8 cellular contexts compared by ENCODE assay signal in the genomic region with DNA sequence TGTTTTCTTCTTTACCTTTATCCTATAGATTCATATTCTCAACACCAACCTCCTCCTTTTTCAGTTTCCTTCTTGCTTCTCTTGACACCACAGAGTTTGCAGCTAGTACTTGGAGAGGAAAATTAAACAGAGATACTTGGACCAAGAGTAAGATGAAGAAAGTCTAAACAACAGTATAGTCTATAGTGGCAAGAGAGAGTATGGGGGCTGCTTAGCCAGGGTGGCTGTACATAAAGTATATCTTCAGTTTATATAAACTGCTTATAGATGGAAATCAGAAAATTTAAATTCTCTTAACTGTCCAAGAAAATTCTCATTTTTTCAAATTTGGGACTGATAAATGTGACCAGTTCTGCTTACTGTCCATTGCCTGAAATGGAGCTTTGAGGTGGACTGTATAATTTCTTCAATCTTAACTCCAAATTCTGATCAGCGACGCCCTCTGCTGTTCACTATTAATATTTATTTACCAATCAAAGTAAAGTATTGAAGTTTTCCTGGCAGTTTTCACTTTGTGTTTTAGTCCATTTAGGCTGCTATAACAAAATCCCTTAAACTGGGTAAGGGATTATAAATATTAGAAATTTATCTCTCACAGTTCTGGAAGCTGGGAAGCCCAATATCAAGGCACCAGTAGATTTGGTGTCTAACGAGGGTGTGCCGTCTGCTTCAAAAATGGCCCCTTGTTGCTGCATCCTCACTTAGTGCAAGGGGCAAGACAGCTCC. TPM values are rescaled to one million over a fixed set of nuclear protein-coding genes. Genes with fewer than 3 reads are reported as not detected.
DNase-seq lines count a peak whose midpoint lies in the region; ATAC-seq and TF ChIP-seq lines count a peak whose summit lies in the region.

No MANE protein-coding gene starts in this region.

- POLR2A ChIA-PET in activated naive CD8-positive, alpha-beta T cell treated with anti-CD3 and anti-CD28 coated beads, Interleukin-2, amount 10 ng/mL, durations not matched to agents 7 days and 5 days (lab: Charles Lee), result no interaction called here

- no peak for DNase-seq in activated naive CD8-positive, alpha-beta T cell treated with anti-CD3 and anti-CD28 coated beads, Interleukin-2, amount 10 ng/mL, durations not matched to agents 7 days and 5 days
- no peak for DNase-seq in activated naive CD8-positive, alpha-beta T cell treated with anti-CD3 and anti-CD28 coated beads for 36 hours
- peak; percentile 16 for DNase-seq in activated CD4-positive, alpha-beta T cell treated with anti-CD3 and anti-CD28 coated beads for 48 hours
- DNase-seq in glomerular visceral epithelial cell (ENCODE audit: extremely low spot score), result peak; percentile 42
- DNase-seq in spleen, result no peak
- no peak for DNase-seq in activated naive CD8-positive, alpha-beta T cell treated with anti-CD3 and anti-CD28 coated beads, Interleukin-2, amount 50 U/mL, for 24 hours

- H3K4me1 Mint-ChIP-seq in activated naive CD8-positive, alpha-beta T cell treated with anti-CD3 and anti-CD28 coated beads, Interleukin-2, amount 10 ng/mL, durations not matched to agents 7 days and 5 days, result peaks cover 1% of the 10 kb centered on the region
- no peaks in the 10 kb centered on the region for H3K4me1 Mint-ChIP-seq in activated naive CD8-positive, alpha-beta T cell treated with anti-CD3 and anti-CD28 coated beads for 36 hours
- no peaks in the 10 kb centered on the region for H3K4me1 Mint-ChIP-seq in activated naive CD8-positive, alpha-beta T cell treated with anti-CD3 and anti-CD28 coated beads, Interleukin-2, amount 50 U/mL, for 24 hours

- H3K27me3 Mint-ChIP-seq in activated naive CD8-positive, alpha-beta T cell treated with anti-CD3 and anti-CD28 coated beads, Interleukin-2, amount 10 ng/mL, durations not matched to agents 7 days and 5 days, result no peaks in the 10 kb centered on the region
- H3K27me3 Mint-ChIP-seq in activated naive CD8-positive, alpha-beta T cell treated with anti-CD3 and anti-CD28 coated beads for 36 hours, result no peaks in the 10 kb centered on the region
- H3K27me3 Mint-ChIP-seq in activated naive CD8-positive, alpha-beta T cell treated with anti-CD3 and anti-CD28 coated beads, Interleukin-2, amount 50 U/mL, for 24 hours, result no peaks in the 10 kb centered on the region

- no peaks in the 10 kb centered on the region for H3K9me3 ChIP-seq in Loucy (ENCODE audit: insufficient read depth, low read depth, low read length)
- H3K9me3 ChIP-seq in spleen, result no peaks in the 10 kb centered on the region

- intact Hi-C loops in spleen (cut with DNase I; ENCODE audit: low total_unique reads), result loop anchor here (5.0 kb wide), 1 partner anchor 262 kb away; no protein-coding TSS in a partner anchor

- H3K9me3 Mint-ChIP-seq in activated naive CD8-positive, alpha-beta T cell treated with anti-CD3 and anti-CD28 coated beads, Interleukin-2, amount 10 ng/mL, durations not matched to agents 7 days and 5 days, result no peaks in the 10 kb centered on the region
- no peaks in the 10 kb centered on the region for H3K9me3 Mint-ChIP-seq in activated naive CD8-positive, alpha-beta T cell treated with anti-CD3 and anti-CD28 coated beads for 36 hours
- H3K9me3 Mint-ChIP-seq in activated naive CD8-positive, alpha-beta T cell treated with anti-CD3 and anti-CD28 coated beads, Interleukin-2, amount 50 U/mL, for 24 hours, result no peaks in the 10 kb centered on the region

- H2AFZ ChIP-seq in Loucy (ENCODE audit: low read length), result no peak overlapping the region

- no peaks in the 10 kb centered on the region for H4K20me1 ChIP-seq in Loucy (ENCODE audit: insufficient read depth, low read length, poor library complexity, severe bottlenecking)

- H3K4me3 ChIP-seq in Loucy (ENCODE audit: low read length, poor library complexity, severe bottlenecking), result no peak overlapping the region
- H3K4me3 ChIP-seq in spleen, result no peak overlapping the region

- no peaks in the 10 kb centered on the region for H3K27me3 ChIP-seq in Loucy (ENCODE audit: insufficient read depth, low read length, poor library complexity, severe bottlenecking)
- H3K27me3 ChIP-seq in spleen (replicated peaks in 1 of 7), result no peaks in the 10 kb centered on the region

- no peak overlapping the region for H3K27ac ChIP-seq in spleen

- TF ChIP-seq CTCF in Loucy (conservative IDR thresholded peaks at IDR 0.05; ENCODE audit: low read length) (peak; percentile 69), spleen (IDR thresholded peaks at IDR 0.05 in 8 of 11, conservative IDR thresholded peaks at IDR 0.05 in 3 of 11) (peak in 10 of 11 experiments; percentile 27 to 60 (median 48))

- no peak overlapping the region for H3K4me3 Mint-ChIP-seq in activated naive CD8-positive, alpha-beta T cell treated with anti-CD3 and anti-CD28 coated beads, Interleukin-2, amount 10 ng/mL, durations not matched to agents 7 days and 5 days
- no peak overlapping the region for H3K4me3 Mint-ChIP-seq in activated naive CD8-positive, alpha-beta T cell treated with anti-CD3 and anti-CD28 coated beads for 36 hours
- no peak overlapping the region for H3K4me3 Mint-ChIP-seq in activated naive CD8-positive, alpha-beta T cell treated with anti-CD3 and anti-CD28 coated beads, Interleukin-2, amount 50 U/mL, for 24 hours

- H3F3A ChIP-seq in Loucy (ENCODE audit: low read depth), result no peaks in the 10 kb centered on the region

- no peak for TF ChIP-seq POLR2A in spleen (IDR thresholded peaks at IDR 0.05)

- H3K27ac Mint-ChIP-seq in activated naive CD8-positive, alpha-beta T cell treated with anti-CD3 and anti-CD28 coated beads, Interleukin-2, amount 10 ng/mL, durations not matched to agents 7 days and 5 days, result peak overlapping the region; percentile 53
- no peak overlapping the region for H3K27ac Mint-ChIP-seq in activated naive CD8-positive, alpha-beta T cell treated with anti-CD3 and anti-CD28 coated beads for 36 hours
- H3K27ac Mint-ChIP-seq in activated naive CD8-positive, alpha-beta T cell treated with anti-CD3 and anti-CD28 coated beads, Interleukin-2, amount 50 U/mL, for 24 hours, result no peak overlapping the region

- 58 to 62% (median 59%) methylated on average over 4 of the region's 4 CpGs for whole genome bisulfite sequencing in spleen, 5 donors

- H3K36me3 ChIP-seq in Loucy (ENCODE audit: insufficient read depth, low read length) (peaks cover 61% of the 10 kb centered on the region), spleen (peaks cover 0 to 64% (median 10%) of the 10 kb centered on the region in 6 donors)

- H3K79me2 ChIP-seq in Loucy (ENCODE audit: insufficient read depth, low read length), result peaks cover 4% of the 10 kb centered on the region; the same call in 1 of the 2 replicates

- H3K9me2 ChIP-seq in Loucy (replicated peaks; ENCODE audit: low read depth, low read length), result no peaks in the 10 kb centered on the region

- no peak overlapping the region for H3K4me2 ChIP-seq in Loucy (ENCODE audit: low read depth, low read length, poor library complexity, severe bottlenecking)

- no peak overlapping the region for H3K9ac ChIP-seq in Loucy (ENCODE audit: low read depth, low read length, poor library complexity, severe bottlenecking)

- peaks cover 25% of the 10 kb centered on the region for H3K36me3 Mint-ChIP-seq in activated naive CD8-positive, alpha-beta T cell treated with anti-CD3 and anti-CD28 coated beads, Interleukin-2, amount 10 ng/mL, durations not matched to agents 7 days and 5 days
- peaks cover 25% of the 10 kb centered on the region for H3K36me3 Mint-ChIP-seq in activated naive CD8-positive, alpha-beta T cell treated with anti-CD3 and anti-CD28 coated beads for 36 hours
- peaks cover 45% of the 10 kb centered on the region for H3K36me3 Mint-ChIP-seq in activated naive CD8-positive, alpha-beta T cell treated with anti-CD3 and anti-CD28 coated beads, Interleukin-2, amount 50 U/mL, for 24 hours (ENCODE audit: low read depth)

- no peak for ATAC-seq in activated naive CD8-positive, alpha-beta T cell treated with anti-CD3 and anti-CD28 coated beads, Interleukin-2, amount 10 ng/mL, durations not matched to agents 7 days and 5 days (ENCODE audit: low read depth)
- ATAC-seq in activated naive CD8-positive, alpha-beta T cell treated with anti-CD3 and anti-CD28 coated beads, Interleukin-2, amount 50 U/mL, for 24 hours, result no peak
- ATAC-seq in GM18511 (IDR thresholded peaks at IDR 0.05; ENCODE audit: unreplicated experiment), result no peak

- H3K4me1 ChIP-seq in Loucy (ENCODE audit: insufficient read depth, low read length, poor library complexity, severe bottlenecking), result peaks cover 9% of the 10 kb centered on the region
- no peaks in the 10 kb centered on the region for H3K4me1 ChIP-seq in spleen

RNA-seq across cellular contexts. Expression of gene METTL18, which starts 14.8 kb away (rescaled TPM):
- 10 to 100 TPM; 17.8 to 18.6 TPM for total RNA-seq in activated naive CD8-positive, alpha-beta T cell treated with anti-CD3 and anti-CD28 coated beads, Interleukin-2, amount 10 ng/mL, durations not matched to agents 7 days and 5 days
- total RNA-seq in activated naive CD8-positive, alpha-beta T cell treated with anti-CD3 and anti-CD28 coated beads for 36 hours, result 10 to 100 TPM; 13.2 to 15.3 TPM
- total RNA-seq in spleen, result 10 to 100 TPM in 3 of 7 donors, 1 to 10 TPM in 4; 6.5 to 12.9 (median 9.9) TPM
- 10 to 100 TPM; 15.5 to 16.3 (median 15.9) TPM for polyA plus RNA-seq in spleen

Comparison
In these comparisons a context has a peak if more than half of its experiments do, and no peak if none do; other contexts are left out.
1. DNase-seq: peak in activated CD4-positive, alpha-beta T cell treated with anti-CD3 and anti-CD28 coated beads for 48 hours (single experiment) and glomerular visceral epithelial cell (single experiment); none in activated naive CD8-positive, alpha-beta T cell treated with anti-CD3 and anti-CD28 coated beads, Interleukin-2, amount 10 ng/mL, durations not matched to agents 7 days and 5 days (single experiment), activated naive CD8-positive, alpha-beta T cell treated with anti-CD3 and anti-CD28 coated beads for 36 hours (single experiment), spleen (single experiment) and activated naive CD8-positive, alpha-beta T cell treated with anti-CD3 and anti-CD28 coated beads, Interleukin-2, amount 50 U/mL, for 24 hours (single experiment).